Comparison of ENCODE assay signal across 19 cellular contexts in the genomic region with DNA sequence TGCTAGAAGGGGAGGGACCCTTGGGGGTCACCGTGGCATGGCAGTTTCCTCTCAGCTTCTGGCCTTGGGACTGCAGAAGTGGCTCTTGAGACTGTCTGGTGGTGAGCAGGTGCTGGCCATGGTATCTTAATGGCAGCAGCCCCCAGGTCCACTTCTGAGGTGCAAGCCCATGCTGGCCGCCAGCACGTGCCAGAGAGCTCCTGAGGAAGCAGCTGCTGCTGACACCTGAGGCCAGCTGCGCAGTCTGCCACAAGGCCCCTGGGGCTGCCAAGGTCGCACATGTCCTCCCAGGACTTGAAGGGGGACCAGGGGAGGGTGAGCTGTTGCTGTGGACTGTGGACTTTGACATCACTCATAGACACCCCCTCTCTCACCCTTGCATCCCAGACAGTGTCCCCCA. TPM values are rescaled to one million over a fixed set of nuclear protein-coding genes. Genes with fewer than 3 reads are reported as not detected.
A peak's percentile ranks its signal among the peaks of the same experiment; 100 is the strongest.
DNase-seq lines count a peak whose midpoint lies in the region; ATAC-seq and TF ChIP-seq lines count a peak whose summit lies in the region.
"Had no signal": no experiment of that assay in that cellular context is flagged by ENCODE, and none has a peak within 500 bp of the region (broad histone marks: within the 10 kb centered on the region; RNA-seq: fewer than 3 reads in every experiment).

No MANE protein-coding gene starts in this region.

- 55 to 77% methylated on average over 5 of the region's 5 CpGs for WGBS in sigmoid colon, 2 donors

- H3K4me3 ChIP-seq in NB4 (ENCODE audit: low read depth, low read length) = no peak overlapping the region
- H3K4me3 ChIP-seq in ascending aorta = no peak overlapping the region
- no peak overlapping the region for H3K4me3 ChIP-seq in sigmoid colon
- H3K4me3 ChIP-seq: adrenal gland, coronary artery, SJSA1 had no signal

- no peak for TF ChIP-seq CTCF in NB4 (IDR thresholded peaks at IDR 0.05; ENCODE audit: low read depth, low read length)
- TF ChIP-seq CTCF in ascending aorta (IDR thresholded peaks at IDR 0.05) = no peak
- TF ChIP-seq CTCF in sigmoid colon (IDR thresholded peaks at IDR 0.05) = no peak

- TF ChIP-seq EP300 in sigmoid colon (IDR thresholded peaks at IDR 0.05) = no peak

- H3K27ac ChIP-seq in ascending aorta = peak overlapping the region; percentile 95 to 97
- peak overlapping the region in 3 of 4 donors; percentile 6 to 55 (median 31) for H3K27ac ChIP-seq in sigmoid colon
- H3K27ac ChIP-seq: adrenal gland, SJSA1 had no signal

- TF ChIP-seq POLR2A in NB4 (IDR thresholded peaks at IDR 0.05; ENCODE audit: extremely low read depth, insufficient read length) = no peak
- TF ChIP-seq POLR2A in sigmoid colon (IDR thresholded peaks at IDR 0.05) = no peak

- H3K36me3 ChIP-seq in ascending aorta (no peaks in the 10 kb centered on the region), sigmoid colon (peaks cover 0 to 4% (median 0%) of the 10 kb centered on the region in 4 donors)
- H3K36me3 ChIP-seq: adrenal gland, SJSA1 had no signal

- intact Hi-C loops in ascending aorta (cut with DNase I) = no loop called here
- intact Hi-C loops in sigmoid colon (cut with DNase I) = no loop called here

- H3K4me1 ChIP-seq in ascending aorta = peaks cover 30 to 87% of the 10 kb centered on the region in 2 donors
- H3K4me1 ChIP-seq in sigmoid colon = peaks cover 0 to 92% (median 88%) of the 10 kb centered on the region in 4 donors

- peak; percentile 46 for DNase-seq in NCI-H2029 (lab: John Stamatoyannopoulos, UW)
- DNase-seq in NCI-H2029 treated with DMSO at 0.1 percent for 48 hours (lab: John Stamatoyannopoulos, UW) = no peak
- DNase-seq in NB4 (ENCODE audit: low read depth) = peak; percentile 57
- no peak for DNase-seq in ascending aorta (ENCODE audit: low spot score in 2 of 2)
- DNase-seq in sigmoid colon = no peak
- DNase-seq in pons (ENCODE audit: low spot score) = no peak
- no peak for DNase-seq in cortex of kidney (lab: John Stamatoyannopoulos, UW)
- DNase-seq: activated CD4-positive, alpha-beta T cell treated with anti-CD3 and anti-CD28 coated beads, Interleukin-2, amount 50 U/mL, for 4 hours; activated T-cell treated with anti-CD3 and anti-CD28 coated beads, Interleukin-2, amount 50 U/mL, for 72 hours; adrenal gland; hippocampal formation; naive B cell; NCI-H748 treated with DMSO at 0.1 percent for 48 hours; stimulated activated CD4-positive, alpha-beta T cell treated with anti-CD3 and anti-CD28 coated beads, Interleukin-2, amount 100 ng/mL, for 48 hours; trophoblast cell had no signal

- no peak for ATAC-seq in GM18517 (IDR thresholded peaks at IDR 0.05; ENCODE audit: unreplicated experiment)
- ATAC-seq: left lobe of liver had no signal

- H3K27me3 ChIP-seq in ascending aorta (no peaks in the 10 kb centered on the region), sigmoid colon (no peaks in the 10 kb centered on the region)
- H3K27me3 ChIP-seq: adrenal gland, SJSA1 had no signal

- H3K9me3 ChIP-seq in ascending aorta = no peaks in the 10 kb centered on the region
- H3K9me3 ChIP-seq in sigmoid colon = no peaks in the 10 kb centered on the region
- H3K9me3 ChIP-seq: adrenal gland, SJSA1 had no signal

RNA-seq across cellular contexts. Expression of gene NFIX, which starts 48.0 kb away (rescaled TPM):
- total RNA-seq in ascending aorta (76.5 TPM), sigmoid colon (100 to 1,000 TPM in 1 of 4 donors, 10 to 100 TPM in 3; 44.1 to 104 (median 58.5) TPM)
- 10 to 100 TPM; 10.6 to 28.2 (median 22.2) TPM for polyA plus RNA-seq in sigmoid colon

RNA-seq across cellular contexts. Expression of gene LYL1, which starts 59.4 kb away (rescaled TPM):
- total RNA-seq in ascending aorta = 46.7 TPM
- total RNA-seq in sigmoid colon = 10 to 100 TPM; 13.0 to 17.8 (median 15.2) TPM
- polyA plus RNA-seq in sigmoid colon = 10 to 100 TPM in 1 of 3 donors, 1 to 10 TPM in 2; 3.0 to 18.4 (median 3.7) TPM
- total RNA-seq: SJSA1 had no signal

Comparison
In these comparisons a context has a peak if more than half of its experiments do, and no peak if none do; other contexts are left out.
1. DNase-seq: peak in NCI-H2029 (single experiment) and NB4 (single experiment); none in NCI-H2029 treated with DMSO at 0.1 percent for 48 hours (single experiment), ascending aorta (0 of 2), sigmoid colon (single experiment), pons (single experiment) and cortex of kidney (single experiment).